ENCODE assay signal across 1 cellular context in genomic region chr17:40463122-40463550, GRCh38.
TF ChIP-seq lines count a peak whose summit lies in the region.

No MANE protein-coding gene starts in this region.

TF ChIP-seq in HepG2, 621 proteins besides CTCF, POLR2A, EP300 and RAD21 (continued from another document and continues in another):
- no peak for TF ChIP-seq ZHX2 (IDR thresholded peaks at IDR 0.05; ENCODE audit: low read depth)
- no peak for TF ChIP-seq ZHX2 (CRISPR knock-in tag; IDR thresholded peaks at IDR 0.05; ENCODE audit: borderline replicate concordance)
- TF ChIP-seq NR2F1 (CRISPR knock-in tag; IDR thresholded peaks at IDR 0.05) = no peak
- TF ChIP-seq ZNF777 (CRISPR knock-in tag; IDR thresholded peaks at IDR 0.05) = no peak
- TF ChIP-seq ZNF574 (CRISPR knock-in tag; IDR thresholded peaks at IDR 0.05) = 0 out of 2 replicates have a peak, but pooled peaks have one; percentile 27
- no peak for TF ChIP-seq CREB1 (IDR thresholded peaks at IDR 0.05)
- no peak for TF ChIP-seq CREB1 (CRISPR knock-in tag; IDR thresholded peaks at IDR 0.05)
- no peak for TF ChIP-seq HNF4G (IDR thresholded peaks at IDR 0.05; ENCODE audit: borderline replicate concordance, low read depth, low read length)
- no peak for TF ChIP-seq HNF4G (CRISPR knock-in tag; IDR thresholded peaks at IDR 0.05; ENCODE audit: borderline replicate concordance, low read depth)
- TF ChIP-seq ZNF180 (CRISPR knock-in tag; IDR thresholded peaks at IDR 0.05; ENCODE audit: borderline replicate concordance, low read depth) = no peak
- peak; percentile 61; the same call in 1 of the 2 replicates for TF ChIP-seq HINFP (CRISPR knock-in tag; IDR thresholded peaks at IDR 0.05; ENCODE audit: low read depth)
- no peak for TF ChIP-seq PRPF4 (IDR thresholded peaks at IDR 0.05; ENCODE audit: low read depth, low read length, poor library complexity, severe bottlenecking)
- no peak for TF ChIP-seq ZNF746 (CRISPR knock-in tag; IDR thresholded peaks at IDR 0.05)
- no peak for TF ChIP-seq AKNA (CRISPR knock-in tag; IDR thresholded peaks at IDR 0.05; ENCODE audit: borderline replicate concordance)
- TF ChIP-seq ZBTB8A (CRISPR knock-in tag; IDR thresholded peaks at IDR 0.05; ENCODE audit: borderline replicate concordance, low read depth) = no peak
- peak; percentile 52; the same call in 1 of the 2 replicates for TF ChIP-seq ZSCAN25 (CRISPR knock-in tag; IDR thresholded peaks at IDR 0.05)
- no peak for TF ChIP-seq ZNF143 (CRISPR knock-in tag; IDR thresholded peaks at IDR 0.05)
- no peak for TF ChIP-seq ZNF737 (CRISPR knock-in tag; IDR thresholded peaks at IDR 0.05; ENCODE audit: borderline replicate concordance)
- peak; percentile 19; the same call in 1 of the 2 replicates for TF ChIP-seq ZFY (CRISPR knock-in tag; IDR thresholded peaks at IDR 0.05)
- TF ChIP-seq PAXIP1 (CRISPR knock-in tag; conservative IDR thresholded peaks at IDR 0.05) = peak; percentile 47; the same call in 1 of the 2 replicates
- TF ChIP-seq HNRNPK (IDR thresholded peaks at IDR 0.05; ENCODE audit: low read depth, low read length, poor library complexity, severe bottlenecking) = no peak
- TF ChIP-seq ZNF101 (CRISPR knock-in tag; IDR thresholded peaks at IDR 0.05; ENCODE audit: borderline replicate concordance, low read depth) = no peak
- no peak for TF ChIP-seq KLF6 (CRISPR knock-in tag; IDR thresholded peaks at IDR 0.05)
- TF ChIP-seq ZNF317 (CRISPR knock-in tag; IDR thresholded peaks at IDR 0.05) = no peak
- no peak for TF ChIP-seq ELF4 (CRISPR knock-in tag; IDR thresholded peaks at IDR 0.05; ENCODE audit: borderline replicate concordance)
- no peak for TF ChIP-seq NFIC (IDR thresholded peaks at IDR 0.05; ENCODE audit: low read length)
- no peak for TF ChIP-seq ZNF615 (CRISPR knock-in tag; IDR thresholded peaks at IDR 0.05; ENCODE audit: borderline replicate concordance)
- TF ChIP-seq TFE3 (CRISPR knock-in tag; IDR thresholded peaks at IDR 0.05) = peak; percentile 80; the same call in 1 of the 2 replicates
- TF ChIP-seq ZNF792 (CRISPR knock-in tag; IDR thresholded peaks at IDR 0.05) = no peak
- no peak for TF ChIP-seq GZF1 (CRISPR knock-in tag; IDR thresholded peaks at IDR 0.05)
- TF ChIP-seq ZFP62 (CRISPR knock-in tag; IDR thresholded peaks at IDR 0.05) = no peak
- no peak for TF ChIP-seq MXD4 (CRISPR knock-in tag; IDR thresholded peaks at IDR 0.05)
- no peak for TF ChIP-seq ZNF367 (CRISPR knock-in tag; IDR thresholded peaks at IDR 0.05; ENCODE audit: borderline replicate concordance)
- TF ChIP-seq ARNT (IDR thresholded peaks at IDR 0.05) = no peak
- TF ChIP-seq ZNF710 (CRISPR knock-in tag; IDR thresholded peaks at IDR 0.05; ENCODE audit: borderline replicate concordance) = no peak
- no peak for TF ChIP-seq ZNF670 (CRISPR knock-in tag; IDR thresholded peaks at IDR 0.05; ENCODE audit: borderline replicate concordance)
- TF ChIP-seq ZNF891 (CRISPR knock-in tag; IDR thresholded peaks at IDR 0.05) = peak; percentile 49; the same call in 1 of the 2 replicates
- TF ChIP-seq ZNF10 (CRISPR knock-in tag; IDR thresholded peaks at IDR 0.05; ENCODE audit: borderline replicate concordance, low read depth) = no peak
